In the genomic region with DNA sequence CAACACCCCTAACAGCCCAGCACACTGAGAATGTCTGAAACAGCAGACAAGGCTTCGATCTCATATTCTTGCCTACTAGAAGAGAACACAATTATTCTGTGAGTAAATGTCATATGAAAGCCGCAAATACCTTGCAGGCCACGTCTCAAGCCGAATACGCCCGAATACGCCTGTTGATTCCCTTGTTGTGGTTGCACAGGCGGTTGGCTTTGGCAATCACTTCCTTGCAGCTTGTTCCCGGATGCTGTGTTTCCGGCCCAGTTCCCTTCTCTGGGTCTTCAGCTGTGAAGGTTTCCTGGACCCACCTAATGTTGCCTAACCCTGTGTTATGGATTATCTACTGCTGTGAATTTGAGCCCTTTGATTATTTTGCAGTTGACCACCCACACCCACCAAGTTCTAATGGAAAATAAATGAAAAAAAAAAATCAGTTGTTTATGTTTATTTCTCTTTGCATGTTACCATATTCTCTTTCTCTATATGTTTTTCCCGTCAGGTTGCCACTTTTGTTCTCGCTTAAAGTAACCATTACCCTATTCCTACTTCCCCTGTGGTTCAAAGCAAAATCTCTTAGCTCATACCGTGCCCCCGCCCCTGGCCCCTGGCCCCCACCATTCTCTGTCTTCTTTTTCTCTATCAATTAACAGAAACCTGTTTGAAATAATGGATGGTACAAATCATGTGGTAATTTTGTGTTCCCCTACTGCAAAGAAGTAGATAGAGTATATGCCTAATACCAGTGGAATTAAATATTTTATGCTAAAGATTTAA, we compare ENCODE assay signal across 8 cellular contexts.
DNase-seq lines count a peak whose midpoint lies in the region; ATAC-seq, FAIRE-seq and TF ChIP-seq lines count a peak whose summit lies in the region.

No MANE protein-coding gene starts in this region.

- CTCF ChIA-PET in GM10248 (lab: Yijun Ruan, JAX), result no interaction called here

- H3K4me3 Mint-ChIP-seq in T-helper 17 cell, result peak overlapping the region; percentile 82

- peaks cover 16% of the 10 kb centered on the region for H3K4me1 Mint-ChIP-seq in T-helper 17 cell

- H3K4me3 ChIP-seq in spleen, result peak overlapping the region in 5 of 8 donors; percentile 10 to 55 (median 14)

- peak in 1 of 3 donors; percentile 22 for TF ChIP-seq POLR2A in spleen (IDR thresholded peaks at IDR 0.05)
- no peak for TF ChIP-seq POLR2A in H54 (IDR thresholded peaks at IDR 0.05; ENCODE audit: low read depth, low read length)

- ATAC-seq in GM21360 (IDR thresholded peaks at IDR 0.05; ENCODE audit: unreplicated experiment) (peak; percentile 69), T-helper 17 cell (peak; percentile 85)

- no peaks in the 10 kb centered on the region for H3K36me3 ChIP-seq in spleen

- TF ChIP-seq CTCF in spleen (IDR thresholded peaks at IDR 0.05 in 8 of 11, conservative IDR thresholded peaks at IDR 0.05 in 3 of 11), result no peak
- TF ChIP-seq CTCF in GM10248 (IDR thresholded peaks at IDR 0.05; ENCODE audit: control extremely low read depth, extremely low read depth, low read depth, missing control alignments), result no peak

- peaks cover 0 to 34% (median 15%) of the 10 kb centered on the region in 6 donors for H3K4me1 ChIP-seq in spleen

- H3K9me3 ChIP-seq in T-helper 17 cell (ENCODE audit: control insufficient read depth, low read length, poor library complexity, severe bottlenecking) (no peaks in the 10 kb centered on the region), spleen (no peaks in the 10 kb centered on the region)

- H3K27ac ChIP-seq in spleen, result peak overlapping the region in 7 of 8 donors; percentile 64 to 89 (median 81)

- intact Hi-C loops in spleen (cut with DNase I; ENCODE audit: low total_unique reads), result no loop called here

- no peaks in the 10 kb centered on the region for H3K27me3 Mint-ChIP-seq in T-helper 17 cell

- H3K27ac Mint-ChIP-seq in T-helper 17 cell, result peak overlapping the region; percentile 67

- FAIRE-seq in H54 (lab: Jason Lieb, UNC), result no peak

- WGBS in spleen, 5 donors, result 13 to 28% (median 16%) methylated on average over 14 of the region's 14 CpGs

- H3K27me3 ChIP-seq in spleen (replicated peaks in 1 of 7), result peaks cover 0 to 8% (median 0%) of the 10 kb centered on the region in 7 donors

- POLR2A ChIA-PET in GM10248 (lab: Yijun Ruan, JAX), result no interaction called here

- DNase-seq in T-helper 17 cell (peak in 2 of 3 donors; percentile 8 to 24), spleen (peak; percentile 88), NCI-H510A treated with DMSO at 0.1 percent for 48 hours (lab: John Stamatoyannopoulos, UW) (no peak), inferior parietal cortex (ENCODE audit: extremely low spot score) (no peak), H54 (ENCODE audit: insufficient read length, low spot score) (no peak), GM10248 (ENCODE audit: extremely low spot score) (no peak)
- DNase-seq in central memory CD4-positive, alpha-beta T cell, result peak; percentile 64

- H3K36me3 Mint-ChIP-seq in T-helper 17 cell (ENCODE audit: low read depth), result no peaks in the 10 kb centered on the region

Comparison
In these comparisons a context has a peak if more than half of its experiments do, and no peak if none do; other contexts are left out.
1. DNase-seq: peak in T-helper 17 cell (2 of 3), central memory CD4-positive, alpha-beta T cell (single experiment) and spleen (single experiment); none in NCI-H510A treated with DMSO at 0.1 percent for 48 hours (single experiment), inferior parietal cortex (single experiment), H54 (single experiment) and GM10248 (single experiment).